Comparison of ENCODE assay signal across 21 cellular contexts in the genomic region with DNA sequence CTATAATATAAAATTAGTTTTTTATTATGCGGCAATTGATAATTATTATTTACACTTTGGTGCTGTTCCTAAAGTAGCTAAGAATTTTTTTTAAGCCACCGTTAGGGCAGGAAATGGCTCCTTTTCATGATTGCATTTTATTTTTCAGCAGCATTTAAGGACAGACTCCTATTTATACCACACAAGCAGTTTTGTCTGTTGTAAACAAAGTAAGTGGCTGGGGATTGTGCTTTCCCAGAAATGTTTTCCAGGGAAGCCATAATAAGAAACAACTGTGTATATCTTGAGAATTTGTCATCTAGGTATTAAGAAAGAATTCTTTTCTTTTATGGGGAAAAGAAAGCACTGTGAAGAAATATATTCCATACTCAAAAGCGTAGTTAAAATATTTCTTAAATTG.
"Had no signal": no experiment of that assay in that cellular context is flagged by ENCODE, and none has a peak within 500 bp of the region (broad histone marks: within the 10 kb centered on the region; RNA-seq: fewer than 3 reads in every experiment).

No MANE protein-coding gene starts in this region.

- H3K36me3 ChIP-seq: gastrocnemius medialis, ovary, thyroid gland had no signal

- H3K4me3 ChIP-seq: body of pancreas, gastrocnemius medialis, heart left ventricle, mucosa of descending colon, ovary, thyroid gland had no signal

- DNase-seq: activated B cell treated with CpG ODN at 0.5 μM for 24 hours; activated CD4-positive, alpha-beta T cell treated with anti-CD3 and anti-CD28 coated beads for 48 hours; activated CD8-positive, alpha-beta memory T cell treated with anti-CD3 and anti-CD28 coated beads, Interleukin-2, amount 50 U/mL, for 4 hours; activated CD8-positive, alpha-beta T cell treated with anti-CD3 and anti-CD28 coated beads, Interleukin-2, amount 10 ng/mL, durations not matched to agents 7 days and 5 days; activated gamma-delta T cell treated with Interleukin-2 at 50 U/mL for 16 hours; activated T-cell treated with anti-CD3 and anti-CD28 coated beads, Interleukin-2, amount 50 U/mL, for 48 hours; body of pancreas; gastrocnemius medialis; heart left ventricle; mammary epithelial cell; mucosa of descending colon; naive thymus-derived CD4-positive, alpha-beta T cell; ovary; stimulated activated CD4-positive, alpha-beta T cell treated with anti-CD3 and anti-CD28 coated beads, Interleukin-12 subunit alpha, Interleukin-12 subunit beta, amount 100 ng/mL, for 4 hours; stimulated activated CD4-positive, alpha-beta T cell treated with anti-CD3 and anti-CD28 coated beads, Interleukin-2, amount 100 ng/mL, for 24 hours; T-helper 2 cell; thyroid gland had no signal

- H3K9me3 ChIP-seq: body of pancreas, gastrocnemius medialis, heart left ventricle, mucosa of descending colon, ovary, thyroid gland had no signal

- H3K4me1 ChIP-seq: body of pancreas, gastrocnemius medialis, heart left ventricle, thyroid gland had no signal

- H3K27me3 ChIP-seq: body of pancreas, gastrocnemius medialis, heart left ventricle, ovary, thyroid gland had no signal

- H3K27ac ChIP-seq: body of pancreas, gastrocnemius medialis, heart left ventricle, ovary, thyroid gland had no signal

- ATAC-seq: activated CD8-positive, alpha-beta T cell treated with anti-CD3 and anti-CD28 coated beads, Interleukin-2, amount 10 ng/mL, durations not matched to agents 7 days and 5 days; body of pancreas; gastrocnemius medialis; heart left ventricle; left lobe of liver; mucosa of descending colon; naive thymus-derived CD4-positive, alpha-beta T cell; stimulated activated memory B cell treated with anti-CD40 and anti-IgM and Interleukin-4, amounts not matched to agents 10 μg/mL and 1 μg/mL and 100 μg/mL, for 72 hours had no signal

- FAIRE-seq: colon, urothelium cell line had no signal
